ENCODE assay signal across 1 cellular context in genomic region chr1:18902523-18903312, GRCh38.
TF ChIP-seq lines count a peak whose summit lies in the region.

Gene ALDH4A1, minus strand, starts transcription at chr1:18902555. Its CDS starts 32 bp downstream, at chr1:18902523.

TF ChIP-seq in HepG2, 621 proteins besides CTCF, POLR2A, EP300 and RAD21 (continued from another document and continues in another):
- TF ChIP-seq, protein P1, sequence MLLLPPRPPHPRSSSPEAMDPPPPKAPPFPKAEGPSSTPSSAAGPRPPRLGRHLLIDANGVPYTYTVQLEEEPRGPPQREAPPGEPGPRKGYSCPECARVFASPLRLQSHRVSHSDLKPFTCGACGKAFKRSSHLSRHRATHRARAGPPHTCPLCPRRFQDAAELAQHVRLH (CRISPR knock-in tag; IDR thresholded peaks at IDR 0.05; ENCODE audit: borderline replicate concordance, low read depth), result peak; percentile 66; the same call in 1 of the 2 replicates
- TF ChIP-seq ZNF792 (CRISPR knock-in tag; IDR thresholded peaks at IDR 0.05) (peak; percentile 17), TGIF2 (CRISPR knock-in tag; IDR thresholded peaks at IDR 0.05) (peak; percentile 47; the same call in 1 of the 2 replicates), THYN1 (CRISPR knock-in tag; IDR thresholded peaks at IDR 0.05; ENCODE audit: borderline replicate concordance, low read depth) (no peak), NCOA2 (CRISPR knock-in tag; IDR thresholded peaks at IDR 0.05) (no peak; the same call in 1 of the 2 replicates), ZNF75D (CRISPR knock-in tag; IDR thresholded peaks at IDR 0.05; ENCODE audit: borderline replicate concordance) (no peak), NFKBIZ (CRISPR knock-in tag; IDR thresholded peaks at IDR 0.05) (no peak; the same call in 1 of the 2 replicates), FOXC1 (CRISPR knock-in tag; IDR thresholded peaks at IDR 0.05; ENCODE audit: borderline replicate concordance) (no peak), ZC3H4 (CRISPR knock-in tag; IDR thresholded peaks at IDR 0.05; ENCODE audit: borderline replicate concordance) (no peak), ZNF574 (CRISPR knock-in tag; IDR thresholded peaks at IDR 0.05) (peak; percentile 54), SP2 (CRISPR knock-in tag; IDR thresholded peaks at IDR 0.05) (peak; percentile 72), NCOR1 (IDR thresholded peaks at IDR 0.05; ENCODE audit: borderline replicate concordance, low read length) (no peak), STAG1 (CRISPR knock-in tag; IDR thresholded peaks at IDR 0.05) (no peak; the same call in 1 of the 2 replicates), PITX1 (CRISPR knock-in tag; IDR thresholded peaks at IDR 0.05) (no peak), PCBP2 (optimal IDR thresholded peaks at IDR 0.05; ENCODE audit: low read depth, low read length, poor library complexity, severe bottlenecking) (no peak), SRSF9 (IDR thresholded peaks at IDR 0.05; ENCODE audit: borderline replicate concordance, insufficient read depth, low read depth, low read length, poor library complexity, severe bottlenecking) (no peak), NFKB2 (CRISPR knock-in tag; IDR thresholded peaks at IDR 0.05; ENCODE audit: borderline replicate concordance) (peak; percentile 93; the same call in 1 of the 2 replicates), ZBTB38 (CRISPR knock-in tag; IDR thresholded peaks at IDR 0.05) (peak; percentile 14; the same call in 1 of the 2 replicates), ARNTL (CRISPR knock-in tag; IDR thresholded peaks at IDR 0.05) (peak; percentile 84), ZNF142 (CRISPR knock-in tag; IDR thresholded peaks at IDR 0.05) (no peak), ZNF253 (CRISPR knock-in tag; IDR thresholded peaks at IDR 0.05; ENCODE audit: borderline replicate concordance) (no peak), ZNF788 (CRISPR knock-in tag; IDR thresholded peaks at IDR 0.05; ENCODE audit: borderline replicate concordance) (peak; percentile 55; the same call in 1 of the 2 replicates), TCF7L2 (IDR thresholded peaks at IDR 0.05; ENCODE audit: low read depth, low read length) (no peak), ZNF20 (CRISPR knock-in tag; IDR thresholded peaks at IDR 0.05) (no peak), ZUFSP (CRISPR knock-in tag; IDR thresholded peaks at IDR 0.05; ENCODE audit: borderline replicate concordance) (no peak)
- TF ChIP-seq, protein P2, sequence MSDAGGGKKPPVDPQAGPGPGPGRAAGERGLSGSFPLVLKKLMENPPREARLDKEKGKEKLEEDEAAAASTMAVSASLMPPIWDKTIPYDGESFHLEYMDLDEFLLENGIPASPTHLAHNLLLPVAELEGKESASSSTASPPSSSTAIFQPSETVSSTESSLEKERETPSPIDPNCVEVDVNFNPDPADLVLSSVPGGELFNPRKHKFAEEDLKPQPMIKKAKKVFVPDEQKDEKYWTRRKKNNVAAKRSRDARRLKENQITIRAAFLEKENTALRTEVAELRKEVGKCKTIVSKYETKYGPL (CRISPR knock-in tag; IDR thresholded peaks at IDR 0.05), result no peak
- TF ChIP-seq, protein P3, sequence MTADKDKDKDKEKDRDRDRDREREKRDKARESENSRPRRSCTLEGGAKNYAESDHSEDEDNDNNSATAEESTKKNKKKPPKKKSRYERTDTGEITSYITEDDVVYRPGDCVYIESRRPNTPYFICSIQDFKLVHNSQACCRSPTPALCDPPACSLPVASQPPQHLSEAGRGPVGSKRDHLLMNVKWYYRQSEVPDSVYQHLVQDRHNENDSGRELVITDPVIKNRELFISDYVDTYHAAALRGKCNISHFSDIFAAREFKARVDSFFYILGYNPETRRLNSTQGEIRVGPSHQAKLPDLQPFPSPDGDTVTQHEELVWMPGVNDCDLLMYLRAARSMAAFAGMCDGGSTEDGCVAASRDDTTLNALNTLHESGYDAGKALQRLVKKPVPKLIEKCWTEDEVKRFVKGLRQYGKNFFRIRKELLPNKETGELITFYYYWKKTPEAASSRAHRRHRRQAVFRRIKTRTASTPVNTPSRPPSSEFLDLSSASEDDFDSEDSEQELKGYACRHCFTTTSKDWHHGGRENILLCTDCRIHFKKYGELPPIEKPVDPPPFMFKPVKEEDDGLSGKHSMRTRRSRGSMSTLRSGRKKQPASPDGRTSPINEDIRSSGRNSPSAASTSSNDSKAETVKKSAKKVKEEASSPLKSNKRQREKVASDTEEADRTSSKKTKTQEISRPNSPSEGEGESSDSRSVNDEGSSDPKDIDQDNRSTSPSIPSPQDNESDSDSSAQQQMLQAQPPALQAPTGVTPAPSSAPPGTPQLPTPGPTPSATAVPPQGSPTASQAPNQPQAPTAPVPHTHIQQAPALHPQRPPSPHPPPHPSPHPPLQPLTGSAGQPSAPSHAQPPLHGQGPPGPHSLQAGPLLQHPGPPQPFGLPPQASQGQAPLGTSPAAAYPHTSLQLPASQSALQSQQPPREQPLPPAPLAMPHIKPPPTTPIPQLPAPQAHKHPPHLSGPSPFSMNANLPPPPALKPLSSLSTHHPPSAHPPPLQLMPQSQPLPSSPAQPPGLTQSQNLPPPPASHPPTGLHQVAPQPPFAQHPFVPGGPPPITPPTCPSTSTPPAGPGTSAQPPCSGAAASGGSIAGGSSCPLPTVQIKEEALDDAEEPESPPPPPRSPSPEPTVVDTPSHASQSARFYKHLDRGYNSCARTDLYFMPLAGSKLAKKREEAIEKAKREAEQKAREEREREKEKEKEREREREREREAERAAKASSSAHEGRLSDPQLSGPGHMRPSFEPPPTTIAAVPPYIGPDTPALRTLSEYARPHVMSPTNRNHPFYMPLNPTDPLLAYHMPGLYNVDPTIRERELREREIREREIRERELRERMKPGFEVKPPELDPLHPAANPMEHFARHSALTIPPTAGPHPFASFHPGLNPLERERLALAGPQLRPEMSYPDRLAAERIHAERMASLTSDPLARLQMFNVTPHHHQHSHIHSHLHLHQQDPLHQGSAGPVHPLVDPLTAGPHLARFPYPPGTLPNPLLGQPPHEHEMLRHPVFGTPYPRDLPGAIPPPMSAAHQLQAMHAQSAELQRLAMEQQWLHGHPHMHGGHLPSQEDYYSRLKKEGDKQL (CRISPR knock-in tag; IDR thresholded peaks at IDR 0.05; ENCODE audit: low read depth), result no peak
- TF ChIP-seq, protein P4, sequence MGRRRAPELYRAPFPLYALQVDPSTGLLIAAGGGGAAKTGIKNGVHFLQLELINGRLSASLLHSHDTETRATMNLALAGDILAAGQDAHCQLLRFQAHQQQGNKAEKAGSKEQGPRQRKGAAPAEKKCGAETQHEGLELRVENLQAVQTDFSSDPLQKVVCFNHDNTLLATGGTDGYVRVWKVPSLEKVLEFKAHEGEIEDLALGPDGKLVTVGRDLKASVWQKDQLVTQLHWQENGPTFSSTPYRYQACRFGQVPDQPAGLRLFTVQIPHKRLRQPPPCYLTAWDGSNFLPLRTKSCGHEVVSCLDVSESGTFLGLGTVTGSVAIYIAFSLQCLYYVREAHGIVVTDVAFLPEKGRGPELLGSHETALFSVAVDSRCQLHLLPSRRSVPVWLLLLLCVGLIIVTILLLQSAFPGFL (CRISPR knock-in tag; IDR thresholded peaks at IDR 0.05), result no peak
- TF ChIP-seq, protein P5, sequence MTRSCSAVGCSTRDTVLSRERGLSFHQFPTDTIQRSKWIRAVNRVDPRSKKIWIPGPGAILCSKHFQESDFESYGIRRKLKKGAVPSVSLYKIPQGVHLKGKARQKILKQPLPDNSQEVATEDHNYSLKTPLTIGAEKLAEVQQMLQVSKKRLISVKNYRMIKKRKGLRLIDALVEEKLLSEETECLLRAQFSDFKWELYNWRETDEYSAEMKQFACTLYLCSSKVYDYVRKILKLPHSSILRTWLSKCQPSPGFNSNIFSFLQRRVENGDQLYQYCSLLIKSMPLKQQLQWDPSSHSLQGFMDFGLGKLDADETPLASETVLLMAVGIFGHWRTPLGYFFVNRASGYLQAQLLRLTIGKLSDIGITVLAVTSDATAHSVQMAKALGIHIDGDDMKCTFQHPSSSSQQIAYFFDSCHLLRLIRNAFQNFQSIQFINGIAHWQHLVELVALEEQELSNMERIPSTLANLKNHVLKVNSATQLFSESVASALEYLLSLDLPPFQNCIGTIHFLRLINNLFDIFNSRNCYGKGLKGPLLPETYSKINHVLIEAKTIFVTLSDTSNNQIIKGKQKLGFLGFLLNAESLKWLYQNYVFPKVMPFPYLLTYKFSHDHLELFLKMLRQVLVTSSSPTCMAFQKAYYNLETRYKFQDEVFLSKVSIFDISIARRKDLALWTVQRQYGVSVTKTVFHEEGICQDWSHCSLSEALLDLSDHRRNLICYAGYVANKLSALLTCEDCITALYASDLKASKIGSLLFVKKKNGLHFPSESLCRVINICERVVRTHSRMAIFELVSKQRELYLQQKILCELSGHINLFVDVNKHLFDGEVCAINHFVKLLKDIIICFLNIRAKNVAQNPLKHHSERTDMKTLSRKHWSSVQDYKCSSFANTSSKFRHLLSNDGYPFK (CRISPR knock-in tag; IDR thresholded peaks at IDR 0.05; ENCODE audit: borderline replicate concordance), result peak; percentile 43; the same call in 1 of the 2 replicates
- TF ChIP-seq, protein P6, sequence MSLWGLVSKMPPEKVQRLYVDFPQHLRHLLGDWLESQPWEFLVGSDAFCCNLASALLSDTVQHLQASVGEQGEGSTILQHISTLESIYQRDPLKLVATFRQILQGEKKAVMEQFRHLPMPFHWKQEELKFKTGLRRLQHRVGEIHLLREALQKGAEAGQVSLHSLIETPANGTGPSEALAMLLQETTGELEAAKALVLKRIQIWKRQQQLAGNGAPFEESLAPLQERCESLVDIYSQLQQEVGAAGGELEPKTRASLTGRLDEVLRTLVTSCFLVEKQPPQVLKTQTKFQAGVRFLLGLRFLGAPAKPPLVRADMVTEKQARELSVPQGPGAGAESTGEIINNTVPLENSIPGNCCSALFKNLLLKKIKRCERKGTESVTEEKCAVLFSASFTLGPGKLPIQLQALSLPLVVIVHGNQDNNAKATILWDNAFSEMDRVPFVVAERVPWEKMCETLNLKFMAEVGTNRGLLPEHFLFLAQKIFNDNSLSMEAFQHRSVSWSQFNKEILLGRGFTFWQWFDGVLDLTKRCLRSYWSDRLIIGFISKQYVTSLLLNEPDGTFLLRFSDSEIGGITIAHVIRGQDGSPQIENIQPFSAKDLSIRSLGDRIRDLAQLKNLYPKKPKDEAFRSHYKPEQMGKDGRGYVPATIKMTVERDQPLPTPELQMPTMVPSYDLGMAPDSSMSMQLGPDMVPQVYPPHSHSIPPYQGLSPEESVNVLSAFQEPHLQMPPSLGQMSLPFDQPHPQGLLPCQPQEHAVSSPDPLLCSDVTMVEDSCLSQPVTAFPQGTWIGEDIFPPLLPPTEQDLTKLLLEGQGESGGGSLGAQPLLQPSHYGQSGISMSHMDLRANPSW (CRISPR knock-in tag; IDR thresholded peaks at IDR 0.05; ENCODE audit: borderline replicate concordance), result peak; percentile 68; the same call in 1 of the 2 replicates
